ENCODE assay signal across 24 cellular contexts in the genomic region with DNA sequence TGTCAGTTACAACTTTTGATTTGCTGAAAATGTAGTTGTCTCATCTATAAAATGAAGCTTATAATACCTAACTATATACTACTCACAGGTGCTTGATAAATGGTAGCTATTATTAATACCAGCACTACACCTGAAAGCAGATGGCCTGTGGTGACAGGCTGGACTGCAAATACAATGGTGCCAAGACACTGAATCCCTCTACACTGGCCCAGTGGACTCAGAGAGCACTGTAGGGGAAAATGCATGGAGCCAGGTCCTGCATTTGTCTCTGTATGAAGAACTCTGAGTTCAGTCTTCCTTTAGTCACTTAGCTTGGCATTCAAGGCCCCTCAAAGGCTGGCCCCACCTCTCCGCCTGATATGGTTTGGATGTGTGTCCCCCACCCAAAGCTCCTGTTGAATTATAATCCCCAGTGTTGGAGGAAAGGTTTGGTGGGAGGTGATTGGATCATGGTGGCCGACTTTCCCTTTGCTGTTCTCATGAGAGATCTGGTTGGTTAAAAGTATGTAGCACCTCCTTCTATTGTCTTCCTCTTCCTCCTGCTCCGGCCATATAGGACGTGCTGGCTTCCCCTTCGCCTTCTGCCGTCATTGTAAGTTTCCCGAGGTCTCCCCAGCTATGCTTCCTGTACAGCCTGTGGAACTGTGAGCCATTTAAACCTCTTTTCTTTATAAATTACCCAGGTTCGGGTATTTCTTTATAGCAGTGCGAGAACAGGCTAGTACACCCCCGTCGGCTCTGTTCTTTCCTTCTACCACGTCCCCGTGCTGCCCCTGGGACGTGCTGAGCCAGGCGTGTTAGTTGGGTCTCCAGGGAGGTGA. TPM values are rescaled to one million over a fixed set of nuclear protein-coding genes. Genes with fewer than 3 reads are reported as not detected.
DNase-seq lines count a peak whose midpoint lies in the region; ATAC-seq and TF ChIP-seq lines count a peak whose summit lies in the region.
"Had no signal": no experiment of that assay in that cellular context is flagged by ENCODE, and none has a peak within 500 bp of the region (broad histone marks: within the 10 kb centered on the region; RNA-seq: fewer than 3 reads in every experiment).

No MANE protein-coding gene starts in this region.

- H3K4me3 ChIP-seq in OCI-LY1 (ENCODE audit: low read depth, low read length, poor library complexity, severe bottlenecking) (peak overlapping the region; percentile 64), spleen (no peak overlapping the region)
- H3K4me3 ChIP-seq: heart right ventricle, SK-N-MC, smooth muscle cell had no signal

- H3K36me3 ChIP-seq in OCI-LY1 (ENCODE audit: insufficient read depth, low read length) (no peaks in the 10 kb centered on the region), spleen (no peaks in the 10 kb centered on the region)
- H3K36me3 ChIP-seq: heart right ventricle had no signal

- H3K9me3 ChIP-seq in OCI-LY1 (ENCODE audit: low read length) (no peaks in the 10 kb centered on the region), spleen (no peaks in the 10 kb centered on the region)
- H3K9me3 ChIP-seq: heart right ventricle had no signal

- intact Hi-C loops in spleen (cut with DNase I; ENCODE audit: low total_unique reads): no loop called here
- intact Hi-C loops in Right ventricle myocardium inferior (cut with DNase I): loop anchor here (10.0 kb wide), 1 partner anchor 206 kb away; no protein-coding TSS in a partner anchor

- peak overlapping the region; percentile 72 for H3K4me2 ChIP-seq in OCI-LY1 (ENCODE audit: low read length)
- H3K4me2 ChIP-seq: KMS-11, smooth muscle cell had no signal

- H4K20me1 ChIP-seq in OCI-LY1 (ENCODE audit: insufficient read depth, low read length): no peaks in the 10 kb centered on the region

- ATAC-seq in HG03045 (IDR thresholded peaks at IDR 0.05; ENCODE audit: unreplicated experiment) (no peak), Right ventricle myocardium inferior (no peak)

- TF ChIP-seq CTCF in OCI-LY1 (IDR thresholded peaks at IDR 0.05; ENCODE audit: low read length) (no peak), spleen (IDR thresholded peaks at IDR 0.05 in 8 of 11, conservative IDR thresholded peaks at IDR 0.05 in 3 of 11) (no peak)

- DNase-seq in spleen (peak; percentile 56), Right ventricle myocardium inferior (ENCODE audit: missing footprints) (no peak), NCI-H2196 treated with DMSO at 0.1 percent for 48 hours (lab: John Stamatoyannopoulos, UW; ENCODE audit: unreplicated experiment) (no peak)
- DNase-seq: DMS153; GDM1; heart right ventricle; NCI-H446; NK-92 treated with Interleukin-12 subunit alpha and Interleukin-12 subunit beta, amount 100 ng/mL, for 24 hours had no signal

- no peaks in the 10 kb centered on the region for H3F3A ChIP-seq in OCI-LY1 (ENCODE audit: insufficient read depth, low read length)

- H3K9ac ChIP-seq in OCI-LY1 (ENCODE audit: low read length): peak overlapping the region; percentile 65
- H3K9ac ChIP-seq: KMS-11 had no signal

- no peak for TF ChIP-seq POLR2A in spleen (IDR thresholded peaks at IDR 0.05)

- H2AFZ ChIP-seq in OCI-LY1 (ENCODE audit: low read length): no peak overlapping the region

- H3K27me3 ChIP-seq in OCI-LY1 (ENCODE audit: insufficient read depth, low read length): no peaks in the 10 kb centered on the region
- H3K27me3 ChIP-seq in layer of hippocampus (ENCODE audit: control insufficient read depth, insufficient read depth, low read length): no peaks in the 10 kb centered on the region
- H3K27me3 ChIP-seq in spleen (replicated peaks in 1 of 7): peaks cover 0 to 51% (median 22%) of the 10 kb centered on the region in 7 donors

- peak overlapping the region; percentile 37 for H3K27ac ChIP-seq in OCI-LY1 (ENCODE audit: low read depth, low read length, poor library complexity, severe bottlenecking)
- peak overlapping the region; percentile 26 for H3K27ac ChIP-seq in angular gyrus (ENCODE audit: low read depth, low read length)
- peak overlapping the region; percentile 52 for H3K27ac ChIP-seq in layer of hippocampus (ENCODE audit: low read depth, low read length)
- H3K27ac ChIP-seq in spleen: no peak overlapping the region
- H3K27ac ChIP-seq: epithelial cell of prostate, heart right ventricle, KMS-11, SK-N-MC had no signal

- 78 to 87% (median 80%) methylated on average over 15 of the region's 15 CpGs for WGBS in spleen, 5 donors

- no peaks in the 10 kb centered on the region for H3K9me2 ChIP-seq in OCI-LY1 (ENCODE audit: low read depth, low read length)

- H3K4me1 ChIP-seq in OCI-LY1 (ENCODE audit: insufficient read depth, low read length, severe bottlenecking) (peaks cover 11% of the 10 kb centered on the region), spleen (no peaks in the 10 kb centered on the region)

- H3K79me2 ChIP-seq in OCI-LY1 (ENCODE audit: insufficient read depth, low read length): no peaks in the 10 kb centered on the region

RNA-seq across cellular contexts. Expression of a gene that starts 11.1 kb away (rescaled TPM):
- total RNA-seq in spleen (not detected), Right ventricle myocardium inferior (not detected)
- polyA plus RNA-seq in spleen: not detected
- total RNA-seq: CD4-positive, alpha-beta T cell; dermis microvascular lymphatic vessel endothelial cell; H9; HT1080; left lobe of liver; natural killer cell; pulmonary artery endothelial cell; smooth muscle cell; WTC11 had no signal
- polyA plus RNA-seq: smooth muscle cell had no signal

Comparison
In these comparisons a context has a peak if more than half of its experiments do, and no peak if none do; other contexts are left out.
1. H3K27ac ChIP-seq: peak in OCI-LY1 (single experiment), angular gyrus (single experiment) and layer of hippocampus (single experiment); none in spleen (0 of 8).